Comparison of ENCODE assay signal across 26 cellular contexts in the genomic region with DNA sequence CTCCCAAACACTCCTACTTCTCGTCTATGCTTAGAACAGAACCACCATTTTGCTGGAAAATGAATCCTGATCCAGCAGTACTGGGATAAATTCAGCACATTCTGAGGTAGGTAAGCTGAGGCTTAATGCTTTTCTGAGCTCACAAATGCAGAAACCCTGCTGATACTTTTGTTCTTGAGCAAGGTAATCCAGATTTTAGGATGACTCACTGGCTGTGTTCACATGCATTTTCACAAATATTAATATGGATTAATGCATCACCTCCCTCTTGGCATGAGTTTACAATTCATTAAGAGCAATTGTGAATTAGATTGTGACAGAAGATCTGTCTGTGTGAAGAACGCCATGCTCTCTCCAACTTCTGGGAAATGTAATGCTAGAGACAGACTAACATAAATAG. TPM values are rescaled to one million over a fixed set of nuclear protein-coding genes. Genes with fewer than 3 reads are reported as not detected.
DNase-seq lines count a peak whose midpoint lies in the region; ATAC-seq and TF ChIP-seq lines count a peak whose summit lies in the region.
"Had no signal": no experiment of that assay in that cellular context is flagged by ENCODE, and none has a peak within 500 bp of the region (broad histone marks: within the 10 kb centered on the region; RNA-seq: fewer than 3 reads in every experiment).

No MANE protein-coding gene starts in this region.

- H3K9me3 ChIP-seq in SK-N-SH (no peaks in the 10 kb centered on the region), mammary epithelial cell (replicated peaks; ENCODE audit: insufficient read depth, low read length) (no peaks in the 10 kb centered on the region)
- H3K9me3 ChIP-seq in CD4-positive, alpha-beta T cell (ENCODE audit: control insufficient read depth, low read length): peaks cover 7% of the 10 kb centered on the region
- H3K9me3 ChIP-seq: SJSA1 had no signal

- H3K36me3 Mint-ChIP-seq in CD4-positive, alpha-beta T cell (ENCODE audit: low read depth): no peaks in the 10 kb centered on the region
- H3K36me3 Mint-ChIP-seq: CD8-positive, alpha-beta T cell had no signal

- POLR2A ChIA-PET in SK-N-SH (lab: Yijun Ruan, JAX): no interaction called here
- POLR2A ChIA-PET in CD4-positive, alpha-beta T cell (lab: Charles Lee): no interaction called here

- no peak for DNase-seq in SK-N-SH
- peak; percentile 52 for DNase-seq in mammary epithelial cell
- peak; percentile 91 for DNase-seq in retinal pigment epithelial cell (ENCODE audit: low read depth)
- DNase-seq in dedifferentiated amniotic fluid mesenchymal stem cell (ENCODE audit: extremely low spot score): no peak
- no peak for DNase-seq in CD4-positive, alpha-beta T cell
- no peak for DNase-seq in amygdala (lab: John Stamatoyannopoulos, UW)
- DNase-seq: Caco-2; CD8-positive, alpha-beta T cell; NCI-H1092 treated with DMSO at 0.1 percent for 48 hours; NCI-H1436; NCI-H187; NCI-H2081 treated with DMSO at 0.1 percent for 48 hours; NCI-H2171 treated with DMSO at 0.1 percent for 48 hours; NCI-H524 treated with DMSO at 0.1 percent for 48 hours; NCI-H82; NK-92 treated with Interleukin-12 subunit alpha and Interleukin-12 subunit beta, amount 100 ng/mL, for 24 hours; PC-3; Right ventricle myocardium superior had no signal

- no peaks in the 10 kb centered on the region for H3K9me3 Mint-ChIP-seq in CD4-positive, alpha-beta T cell

- no peak overlapping the region for H3K4me2 ChIP-seq in SK-N-SH
- peak overlapping the region; percentile 17 for H3K4me2 ChIP-seq in mammary epithelial cell (ENCODE audit: insufficient read depth, low read depth, low read length)
- H3K4me2 ChIP-seq: BLaER1 had no signal

- H3K4me1 ChIP-seq in SK-N-SH (ENCODE audit: control insufficient read depth in 1 of 2, insufficient read depth in 2 of 2, low read depth in 1 of 2, low read length in 1 of 2) (no peaks in the 10 kb centered on the region), mammary epithelial cell (ENCODE audit: insufficient read depth, low read length) (peaks cover 42% of the 10 kb centered on the region)
- H3K4me1 ChIP-seq: BLaER1 had no signal

- H3K9me2 ChIP-seq in SK-N-SH: no peaks in the 10 kb centered on the region

- no peaks in the 10 kb centered on the region for H3K4me1 Mint-ChIP-seq in CD4-positive, alpha-beta T cell (ENCODE audit: low read depth)

- intact Hi-C loops in mammary epithelial cell (cut with micrococcal nuclease): loop anchor here (10.0 kb wide), 1 partner anchor 439 kb away; no protein-coding TSS in a partner anchor
- intact Hi-C loops in CD4-positive, alpha-beta T cell (cut with DNase I, micrococcal nuclease): no loop called here

- H4K20me1 ChIP-seq in SK-N-SH (ENCODE audit: insufficient read depth) (no peaks in the 10 kb centered on the region), mammary epithelial cell (ENCODE audit: insufficient read depth, low read length) (no peaks in the 10 kb centered on the region)
- H4K20me1 ChIP-seq: BLaER1 had no signal

- H3F3A ChIP-seq in SK-N-SH (replicated peaks; ENCODE audit: insufficient read depth): no peaks in the 10 kb centered on the region

- TF ChIP-seq EP300 in SK-N-SH (IDR thresholded peaks at IDR 0.05; ENCODE audit: borderline replicate concordance in 1 of 2, low read depth in 1 of 2, low read length in 1 of 2): no peak

- no peak overlapping the region for H3K4me3 Mint-ChIP-seq in CD4-positive, alpha-beta T cell
- H3K4me3 Mint-ChIP-seq: CD8-positive, alpha-beta T cell had no signal

- no TSS peak for BruUV-seq in mammary epithelial cell (replicated peaks; lab: Mats Ljungman, UMichigan)

- no peak overlapping the region; a peak in 1 of 4 replicates for H3K27ac ChIP-seq in SK-N-SH (ENCODE audit: low read depth in 2 of 2, low read length in 1 of 2)
- peak overlapping the region; percentile 37 for H3K27ac ChIP-seq in mammary epithelial cell (ENCODE audit: insufficient read depth, low read depth, low read length)
- H3K27ac ChIP-seq in CD4-positive, alpha-beta T cell (ENCODE audit: low read depth, low read length): no peak overlapping the region
- H3K27ac ChIP-seq: 22Rv1, BLaER1, SJSA1 had no signal

- ATAC-seq in SK-N-SH treated with all-trans-retinoic acid at 6 μM for 48 hours: no peak
- ATAC-seq in esophagus mucosa: peak; percentile 86
- ATAC-seq in CD4-positive, alpha-beta T cell (ENCODE audit: poor library complexity): no peak
- ATAC-seq: CD8-positive, alpha-beta T cell; HepG2; PC-3 had no signal

- in situ Hi-C loops in mammary epithelial cell (cut with MboI; ENCODE audit: low sequenced_read_pairs in 2 of 2): loop anchor here in 1 of 2 donors (10.0 kb wide), 1 partner anchor 59 kb away; no protein-coding TSS in a partner anchor

- H3K79me2 ChIP-seq in SK-N-SH (ENCODE audit: insufficient read depth) (no peaks in the 10 kb centered on the region), mammary epithelial cell (ENCODE audit: insufficient read depth, low read length) (no peaks in the 10 kb centered on the region)

- H3K27me3 ChIP-seq in SK-N-SH (ENCODE audit: insufficient read depth) (no peaks in the 10 kb centered on the region), mammary epithelial cell (ENCODE audit: insufficient read depth, low read length) (no peaks in the 10 kb centered on the region)
- H3K27me3 ChIP-seq in CD4-positive, alpha-beta T cell (ENCODE audit: control insufficient read depth, insufficient read depth, low read length): no peaks in the 10 kb centered on the region
- H3K27me3 ChIP-seq: BLaER1, SJSA1 had no signal

- TF ChIP-seq RAD21 in SK-N-SH (IDR thresholded peaks at IDR 0.05; ENCODE audit: low read length): no peak

- no peak for TF ChIP-seq CTCF in SK-N-SH (IDR thresholded peaks at IDR 0.05)
- no peak for TF ChIP-seq CTCF in mammary epithelial cell (conservative IDR thresholded peaks at IDR 0.05 in 1 of 2, IDR thresholded peaks at IDR 0.05 in 1 of 2; ENCODE audit: extremely low read depth in 1 of 2, insufficient read depth in 1 of 2, low read depth in 1 of 2, low read length in 2 of 2)
- TF ChIP-seq CTCF in retinal pigment epithelial cell (conservative IDR thresholded peaks at IDR 0.05; ENCODE audit: low read depth, low read length): no peak
- no peak for TF ChIP-seq CTCF in CD4-positive, alpha-beta T cell (IDR thresholded peaks at IDR 0.05)

- CTCF ChIA-PET in SK-N-SH (lab: Yijun Ruan, JAX): interaction anchor here (0.6 to 1.6 kb wide), 2 partner anchors 170 to 305 kb away, joined by 3 read pairs; no protein-coding TSS in a partner anchor
- CTCF ChIA-PET in mammary epithelial cell (lab: Charles Lee; ENCODE audit: low non-redundant PET): no interaction called here
- CTCF ChIA-PET in CD4-positive, alpha-beta T cell (lab: Charles Lee): no interaction called here

- H2AFZ ChIP-seq in SK-N-SH (ENCODE audit: low read depth) (no peak overlapping the region), mammary epithelial cell (ENCODE audit: low read depth, low read length) (peak overlapping the region; percentile 5)

- H3K36me3 ChIP-seq in SK-N-SH (replicated peaks in 1 of 2; ENCODE audit: control insufficient read depth in 1 of 2, insufficient read depth in 2 of 2, low read length in 1 of 2) (no peaks in the 10 kb centered on the region), mammary epithelial cell (ENCODE audit: insufficient read depth, low read length) (no peaks in the 10 kb centered on the region)
- H3K36me3 ChIP-seq: BLaER1, SJSA1 had no signal

- dilution Hi-C loops in mammary epithelial cell (cut with HindIII; ENCODE audit: low sequenced_read_pairs): no loop called here

- H3K9ac ChIP-seq in SK-N-SH (no peak overlapping the region), mammary epithelial cell (ENCODE audit: insufficient read depth, low read length) (no peak overlapping the region)
- H3K9ac ChIP-seq: BLaER1 had no signal

- H3K27me3 Mint-ChIP-seq in CD4-positive, alpha-beta T cell: no peaks in the 10 kb centered on the region

- H3K4me3 ChIP-seq in SK-N-SH (ENCODE audit: low read depth in 2 of 2, low read length in 1 of 2) (no peak overlapping the region), mammary epithelial cell (replicated peaks in 1 of 3; ENCODE audit: insufficient read depth in 1 of 3, low read depth in 2 of 3, low read length in 3 of 3) (no peak overlapping the region), retinal pigment epithelial cell (ENCODE audit: low read length) (no peak overlapping the region)
- H3K4me3 ChIP-seq: BLaER1, SJSA1 had no signal

- H3K27ac Mint-ChIP-seq in CD4-positive, alpha-beta T cell: no peak overlapping the region
- H3K27ac Mint-ChIP-seq: CD8-positive, alpha-beta T cell had no signal

- WGBS in SK-N-SH (ENCODE audit: low lambda C conversion rate): 31% methylated on average over 2 of the region's 2 CpGs
- 93% methylated on average over 2 of the region's 2 CpGs for WGBS in mammary epithelial cell (ENCODE audit: low coverage, missing lambda C conversion rate)

TF ChIP-seq in SK-N-SH treated with all-trans-retinoic acid at 6 μM for 48 hours, 23 proteins besides CTCF, POLR2A, EP300 and RAD21:
- TF ChIP-seq OSR1 (CRISPR knock-in tag; IDR thresholded peaks at IDR 0.05) (no peak), ISL1 (CRISPR knock-in tag; IDR thresholded peaks at IDR 0.05) (0 out of 2 replicates have a peak, but pooled peaks have one; percentile 13)

TF ChIP-seq in SK-N-SH, 30 proteins besides CTCF, POLR2A, EP300 and RAD21 (continues in another document):
- TF ChIP-seq MXI1 (IDR thresholded peaks at IDR 0.05; ENCODE audit: low read depth, low read length) (no peak), MEF2A (IDR thresholded peaks at IDR 0.05; ENCODE audit: borderline replicate concordance, low read depth) (no peak), NFIC (IDR thresholded peaks at IDR 0.05; ENCODE audit: borderline replicate concordance) (no peak)
- TF ChIP-seq, protein P1, sequence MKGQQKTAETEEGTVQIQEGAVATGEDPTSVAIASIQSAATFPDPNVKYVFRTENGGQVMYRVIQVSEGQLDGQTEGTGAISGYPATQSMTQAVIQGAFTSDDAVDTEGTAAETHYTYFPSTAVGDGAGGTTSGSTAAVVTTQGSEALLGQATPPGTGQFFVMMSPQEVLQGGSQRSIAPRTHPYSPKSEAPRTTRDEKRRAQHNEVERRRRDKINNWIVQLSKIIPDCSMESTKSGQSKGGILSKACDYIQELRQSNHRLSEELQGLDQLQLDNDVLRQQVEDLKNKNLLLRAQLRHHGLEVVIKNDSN (IDR thresholded peaks at IDR 0.05; ENCODE audit: borderline replicate concordance, low read depth): no peak
- TF ChIP-seq, protein P2, sequence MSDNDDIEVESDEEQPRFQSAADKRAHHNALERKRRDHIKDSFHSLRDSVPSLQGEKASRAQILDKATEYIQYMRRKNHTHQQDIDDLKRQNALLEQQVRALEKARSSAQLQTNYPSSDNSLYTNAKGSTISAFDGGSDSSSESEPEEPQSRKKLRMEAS (IDR thresholded peaks at IDR 0.05; ENCODE audit: low read depth): no peak

RNA-seq across cellular contexts. Expression of a gene that starts 42.2 kb away (rescaled TPM):
- 0.02 TPM in 1 of 2 replicates, not detected in the other for polyA plus RNA-seq in SK-N-SH (2012; rRNA removed)
- polyA plus RNA-seq in SK-N-SH (2012; cell fraction: cytosol; rRNA removed): under 0.01 TPM in 1 of 2 replicates, not detected in the other
- polyA plus RNA-seq in SK-N-SH (2012; cell fraction: nucleus; rRNA removed): 0.02 TPM in 2 replicates
- under 1 TPM; 0.17 to 0.24 TPM for total RNA-seq in mammary epithelial cell
- 0.02 TPM for polyA plus RNA-seq in mammary epithelial cell
- not detected for polyA minus RNA-seq in mammary epithelial cell
- 0.16 TPM for total RNA-seq in esophagus mucosa
- not detected for total RNA-seq in CD4-positive, alpha-beta T cell
- total RNA-seq: Caco-2; CD8-positive, alpha-beta T cell; HT1080; PC-3; RPMI7951; SJSA1 had no signal

Comparison
In these comparisons a context has a peak if more than half of its experiments do, and no peak if none do; other contexts are left out.
1. DNase-seq: peak in mammary epithelial cell (single experiment) and retinal pigment epithelial cell (single experiment); none in SK-N-SH (single experiment), dedifferentiated amniotic fluid mesenchymal stem cell (single experiment), CD4-positive, alpha-beta T cell (0 of 10) and amygdala (0 of 56).